In the genomic region with DNA sequence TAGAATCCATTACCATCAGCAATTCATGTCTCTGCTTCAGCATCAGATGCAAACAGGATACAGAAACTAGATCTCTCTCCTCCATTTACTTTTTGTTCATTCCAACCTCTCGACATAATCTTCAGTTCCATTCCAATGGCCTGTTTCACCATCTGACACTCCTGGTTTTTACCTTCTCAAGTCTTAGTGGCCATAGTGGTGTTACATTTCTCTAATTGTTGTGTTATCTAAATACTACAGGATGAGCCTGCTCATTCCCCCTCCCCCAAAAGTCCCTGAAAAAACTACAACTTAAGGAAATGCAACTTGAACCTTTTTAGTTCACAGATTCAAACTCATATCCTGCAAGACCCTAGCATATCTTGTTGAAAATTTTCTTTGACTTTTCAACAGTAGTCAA, we compare ENCODE assay signal across 11 cellular contexts. TPM values are rescaled to one million over a fixed set of nuclear protein-coding genes. Genes with fewer than 3 reads are reported as not detected.
DNase-seq lines count a peak whose midpoint lies in the region; ATAC-seq, FAIRE-seq and TF ChIP-seq lines count a peak whose summit lies in the region.
"Had no signal": no experiment of that assay in that cellular context is flagged by ENCODE, and none has a peak within 500 bp of the region (broad histone marks: within the 10 kb centered on the region; RNA-seq: fewer than 3 reads in every experiment).

No MANE protein-coding gene starts in this region.

- H3K27me3 ChIP-seq in DND-41 (ENCODE audit: insufficient read depth, low read length, poor library complexity): no peaks in the 10 kb centered on the region
- H3K27me3 ChIP-seq: heart right ventricle, MG63 had no signal

- TF ChIP-seq CTCF in DND-41 (IDR thresholded peaks at IDR 0.05; ENCODE audit: borderline replicate concordance, extremely low read depth, low read length, poor library complexity, severe bottlenecking) (no peak), chondrocyte (IDR thresholded peaks at IDR 0.05) (no peak), nephron progenitor cell (IDR thresholded peaks at IDR 0.05) (no peak), GM20000 (IDR thresholded peaks at IDR 0.05; ENCODE audit: extremely low read depth, missing control alignments) (no peak), OCI-LY7 (conservative IDR thresholded peaks at IDR 0.05; ENCODE audit: low read length) (no peak)

- H3K27ac Mint-ChIP-seq in chondrocyte (ENCODE audit: unreplicated experiment) (peak overlapping the region; percentile 0), nephron progenitor cell (peak overlapping the region; percentile 95)

- FAIRE-seq in GM12891 (lab: Jason Lieb, UNC): no peak

- H3K4me2 ChIP-seq in DND-41 (ENCODE audit: insufficient read depth, low read length) (peak overlapping the region; percentile 68), OCI-LY7 (ENCODE audit: low read length) (no peak overlapping the region)

- H3K9me3 ChIP-seq in DND-41 (ENCODE audit: insufficient read depth, low read length, severe bottlenecking): no peaks in the 10 kb centered on the region
- H3K9me3 ChIP-seq in OCI-LY7 (ENCODE audit: low read length): no peaks in the 10 kb centered on the region
- H3K9me3 ChIP-seq: heart right ventricle, MG63 had no signal

- H3K36me3 ChIP-seq in DND-41 (ENCODE audit: insufficient read depth, low read length) (no peaks in the 10 kb centered on the region), OCI-LY7 (ENCODE audit: insufficient read depth, low read length) (no peaks in the 10 kb centered on the region)
- H3K36me3 ChIP-seq: heart right ventricle, MG63 had no signal

- CTCF ChIA-PET in OCI-LY7 (lab: Charles Lee; ENCODE audit: unreplicated experiment): no interaction called here

- no peaks in the 10 kb centered on the region for H3K9me2 ChIP-seq in OCI-LY7 (ENCODE audit: insufficient read depth, low read length)

- H3K79me2 ChIP-seq in DND-41 (ENCODE audit: insufficient read depth, low read length): peaks cover 99% of the 10 kb centered on the region
- no peaks in the 10 kb centered on the region for H3K79me2 ChIP-seq in OCI-LY7 (ENCODE audit: insufficient read depth, low read depth, low read length)

- H3K36me3 Mint-ChIP-seq in chondrocyte (ENCODE audit: low read depth) (no peaks in the 10 kb centered on the region), nephron progenitor cell (ENCODE audit: low read depth) (peaks cover 25% of the 10 kb centered on the region)

- H2AFZ ChIP-seq in DND-41 (ENCODE audit: low read depth, low read length) (no peak overlapping the region), OCI-LY7 (ENCODE audit: low read length) (no peak overlapping the region)

- POLR2A ChIA-PET in OCI-LY7 (lab: Charles Lee): no interaction called here

- H3K9me3 Mint-ChIP-seq in chondrocyte (ENCODE audit: low read depth): no peaks in the 10 kb centered on the region
- peaks cover 9% of the 10 kb centered on the region for H3K9me3 Mint-ChIP-seq in nephron progenitor cell
- H3K9me3 Mint-ChIP-seq: activated naive CD4-positive, alpha-beta T cell treated with anti-CD3 and anti-CD28 coated beads, Interleukin-2, amount 50 U/mL, for 72 hours had no signal

- H3K27me3 Mint-ChIP-seq in chondrocyte (ENCODE audit: low read depth): no peaks in the 10 kb centered on the region
- peaks cover 2% of the 10 kb centered on the region for H3K27me3 Mint-ChIP-seq in nephron progenitor cell (ENCODE audit: low read depth, poor library complexity)

- H3K4me3 Mint-ChIP-seq in chondrocyte (ENCODE audit: unreplicated experiment) (no peak overlapping the region), nephron progenitor cell (peak overlapping the region; percentile 99)

- H3K4me3 ChIP-seq in DND-41 (ENCODE audit: low read depth in 1 of 2, low read length in 2 of 2): no peak overlapping the region
- no peak overlapping the region for H3K4me3 ChIP-seq in OCI-LY7 (ENCODE audit: low read depth, low read length, poor library complexity, severe bottlenecking)
- H3K4me3 ChIP-seq: MG63 had no signal

- DNase-seq in DND-41: no peak
- DNase-seq in M059J (ENCODE audit: low read depth): peak; percentile 34
- DNase-seq in chondrocyte (ENCODE audit: low spot score): no peak
- DNase-seq in nephron progenitor cell: no peak
- no peak for DNase-seq in GM20000 (ENCODE audit: low spot score)
- no peak for DNase-seq in GM12891 (ENCODE audit: insufficient read length, low spot score)
- no peak for DNase-seq in OCI-LY7 (ENCODE audit: low spot score)
- DNase-seq in SHP77 (lab: John Stamatoyannopoulos, UW): no peak
- DNase-seq: heart right ventricle, MG63 had no signal

- ATAC-seq in DND-41 (ENCODE audit: insufficient read depth, low read depth): no peak
- ATAC-seq: activated naive CD4-positive, alpha-beta T cell treated with anti-CD3 and anti-CD28 coated beads, Interleukin-2, amount 50 U/mL, for 72 hours; heart right ventricle had no signal

- peaks cover 63% of the 10 kb centered on the region for H3K4me1 ChIP-seq in DND-41 (ENCODE audit: insufficient read depth, low read length)
- no peaks in the 10 kb centered on the region for H3K4me1 ChIP-seq in OCI-LY7 (ENCODE audit: insufficient read depth, low read length, poor library complexity, severe bottlenecking)

- H3K9ac ChIP-seq in DND-41 (ENCODE audit: low read depth, low read length): peak overlapping the region; percentile 4; the same call in 1 of the 2 replicates

- H3K4me1 Mint-ChIP-seq in chondrocyte (ENCODE audit: low read depth) (peaks cover 58% of the 10 kb centered on the region), nephron progenitor cell (peaks cover 79% of the 10 kb centered on the region)

- H3K27ac ChIP-seq in DND-41 (ENCODE audit: low read length) (no peak overlapping the region), OCI-LY7 (ENCODE audit: low read depth, low read length, poor library complexity, severe bottlenecking) (no peak overlapping the region)

- peaks cover 42% of the 10 kb centered on the region; the same call in 1 of the 2 replicates for H4K20me1 ChIP-seq in DND-41 (ENCODE audit: insufficient read depth, low read length)
- no peaks in the 10 kb centered on the region for H4K20me1 ChIP-seq in OCI-LY7 (ENCODE audit: insufficient read depth, low read length)

- no peak for TF ChIP-seq POLR2A in GM12891 (IDR thresholded peaks at IDR 0.05; ENCODE audit: low read depth, low read length)

- BruUV-seq in OCI-LY7 (replicated peaks; lab: Mats Ljungman, UMichigan): no TSS peak

- intact Hi-C loops in OCI-LY7 (cut with micrococcal nuclease; ENCODE audit: unreplicated experiment): no loop called here

TF ChIP-seq in GM12891, 5 proteins besides CTCF, POLR2A, EP300 and RAD21:
- TF ChIP-seq SPI1 (IDR thresholded peaks at IDR 0.05; ENCODE audit: low read depth, low read length) (no peak), POLR2AphosphoS5 (IDR thresholded peaks at IDR 0.05; ENCODE audit: low read depth, low read length) (no peak), POU2F2 (IDR thresholded peaks at IDR 0.05; ENCODE audit: low read depth, low read length) (no peak), PAX5 (IDR thresholded peaks at IDR 0.05; ENCODE audit: insufficient read depth, low read length, severe bottlenecking) (no peak), TAF1 (IDR thresholded peaks at IDR 0.05; ENCODE audit: low read depth, low read length) (no peak)

RNA-seq across cellular contexts. Expression of a gene that starts 4.0 kb away (rescaled TPM):
- 14.1 and 17.2 TPM in 2 replicates for total RNA-seq in M059J (2014; rRNA removed; shearing (Covaris generic))
- total RNA-seq in chondrocyte (22.4 to 23.6 TPM (median 22.6 TPM) in 3 replicates), OCI-LY7 (2022) (not detected in 2 replicates)
- polyA plus RNA-seq in GM12891 (2012; ENCODE audit: low read depth, missing spikeins): 7.5 TPM
- total RNA-seq in OCI-LY7 (2014; rRNA removed; shearing (Covaris generic)): not detected in 2 replicates

Comparison
In these comparisons a context has a peak if more than half of its experiments do, and no peak if none do; other contexts are left out.
1. RNA of a gene that starts 4.0 kb away (total RNA-seq): 22.4 to 23.6 TPM in chondrocyte and 14.1 to 17.2 TPM in M059J; not detected in OCI-LY7; every median in the first group is over 10 times any median in the second.